Comparison of ENCODE assay signal across 1 cellular context in the genomic region with DNA sequence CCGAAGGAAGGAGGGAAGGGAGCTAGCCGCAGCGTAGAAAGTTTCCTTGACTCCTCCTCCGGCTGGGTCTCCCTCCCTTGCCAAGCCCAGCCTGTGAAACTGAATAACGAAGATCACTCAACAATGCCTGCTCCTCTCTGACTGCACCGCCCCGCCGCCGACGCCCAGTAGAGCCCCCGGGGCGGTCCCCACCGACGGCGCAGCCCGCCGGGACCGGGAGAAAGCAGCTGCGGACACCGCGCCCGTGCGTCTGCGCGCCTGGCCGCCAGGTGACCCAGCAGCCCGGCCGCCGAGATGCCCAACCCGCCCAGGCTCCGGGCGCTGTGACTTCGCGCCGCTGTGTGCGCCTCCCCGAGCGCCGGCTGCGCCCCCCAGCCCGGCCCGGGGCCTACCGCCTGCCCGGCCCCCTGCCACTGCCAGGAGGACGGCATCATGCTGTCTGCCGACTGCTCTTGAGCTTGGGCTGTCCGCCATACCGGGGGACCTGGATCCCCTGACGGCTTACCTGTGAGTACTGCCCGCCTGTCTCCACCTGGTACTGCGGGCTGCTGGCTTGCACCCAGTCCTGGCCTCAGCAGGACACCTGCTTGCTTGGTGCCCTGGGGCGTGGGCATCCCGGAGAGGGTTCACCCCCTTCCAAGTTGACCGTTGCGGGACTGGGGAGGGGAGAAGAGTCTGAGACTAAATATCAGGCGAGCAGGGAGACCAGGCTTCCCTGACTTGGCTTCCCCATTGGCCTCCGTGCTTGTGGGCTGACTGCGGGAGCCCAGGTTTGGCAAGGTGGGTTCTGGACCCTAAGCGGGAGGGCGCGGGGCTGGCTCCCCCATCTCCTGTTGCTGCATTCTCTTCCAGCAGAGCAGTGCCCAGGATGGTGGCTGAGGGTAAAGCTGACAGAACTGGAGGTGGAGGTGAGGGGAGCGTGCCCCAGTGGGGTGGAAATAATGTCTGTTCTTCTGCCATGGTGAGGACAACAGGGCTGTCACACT.
TF ChIP-seq lines count a peak whose summit lies in the region.

No MANE protein-coding gene starts in this region.

TF ChIP-seq in HEK293, 187 proteins besides CTCF, POLR2A, EP300 and RAD21:
- TF ChIP-seq, protein P1, sequence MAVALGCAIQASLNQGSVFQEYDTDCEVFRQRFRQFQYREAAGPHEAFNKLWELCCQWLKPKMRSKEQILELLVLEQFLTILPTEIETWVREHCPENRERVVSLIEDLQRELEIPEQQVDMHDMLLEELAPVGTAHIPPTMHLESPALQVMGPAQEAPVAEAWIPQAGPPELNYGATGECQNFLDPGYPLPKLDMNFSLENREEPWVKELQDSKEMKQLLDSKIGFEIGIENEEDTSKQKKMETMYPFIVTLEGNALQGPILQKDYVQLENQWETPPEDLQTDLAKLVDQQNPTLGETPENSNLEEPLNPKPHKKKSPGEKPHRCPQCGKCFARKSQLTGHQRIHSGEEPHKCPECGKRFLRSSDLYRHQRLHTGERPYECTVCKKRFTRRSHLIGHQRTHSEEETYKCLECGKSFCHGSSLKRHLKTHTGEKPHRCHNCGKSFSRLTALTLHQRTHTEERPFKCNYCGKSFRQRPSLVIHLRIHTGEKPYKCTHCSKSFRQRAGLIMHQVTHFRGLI (tag by site-specific recombination; IDR thresholded peaks at IDR 0.05) = no peak
- TF ChIP-seq SCRT1 (tag by site-specific recombination; IDR thresholded peaks at IDR 0.05; ENCODE audit: borderline replicate concordance) (no peak), GFI1B (tag by site-specific recombination; IDR thresholded peaks at IDR 0.05) (no peak), ZNF792 (tag by site-specific recombination; IDR thresholded peaks at IDR 0.05) (no peak), ZNF324 (tag by site-specific recombination; IDR thresholded peaks at IDR 0.05) (no peak), ZNF112 (tag by site-specific recombination; IDR thresholded peaks at IDR 0.05) (no peak), BCL11A (tag by site-specific recombination; IDR thresholded peaks at IDR 0.05; ENCODE audit: low read depth) (no peak), ZNF10 (tag by site-specific recombination; IDR thresholded peaks at IDR 0.05) (no peak), REPIN1 (tag by site-specific recombination; IDR thresholded peaks at IDR 0.05; ENCODE audit: low read depth) (no peak), ZNF600 (tag by site-specific recombination; IDR thresholded peaks at IDR 0.05) (no peak)
- TF ChIP-seq, protein P2, sequence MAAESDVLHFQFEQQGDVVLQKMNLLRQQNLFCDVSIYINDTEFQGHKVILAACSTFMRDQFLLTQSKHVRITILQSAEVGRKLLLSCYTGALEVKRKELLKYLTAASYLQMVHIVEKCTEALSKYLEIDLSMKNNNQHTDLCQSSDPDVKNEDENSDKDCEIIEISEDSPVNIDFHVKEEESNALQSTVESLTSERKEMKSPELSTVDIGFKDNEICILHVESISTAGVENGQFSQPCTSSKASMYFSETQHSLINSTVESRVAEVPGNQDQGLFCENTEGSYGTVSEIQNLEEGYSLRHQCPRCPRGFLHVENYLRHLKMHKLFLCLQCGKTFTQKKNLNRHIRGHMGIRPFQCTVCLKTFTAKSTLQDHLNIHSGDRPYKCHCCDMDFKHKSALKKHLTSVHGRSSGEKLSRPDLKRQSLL (tag by site-specific recombination; IDR thresholded peaks at IDR 0.05) = no peak
TF ChIP-seq in HEK293: peak in this region for 0.
